18 cellular contexts compared by ENCODE assay signal in genomic region chr4:171118091-171118490, GRCh38.
DNase-seq lines count a peak whose midpoint lies in the region; TF ChIP-seq lines count a peak whose summit lies in the region.
"Had no signal": no experiment of that assay in that cellular context is flagged by ENCODE, and none has a peak within 500 bp of the region (broad histone marks: within the 10 kb centered on the region; RNA-seq: fewer than 3 reads in every experiment).

No MANE protein-coding gene starts in this region.

- no peak overlapping the region for H3K9ac ChIP-seq in smooth muscle cell (ENCODE audit: low read depth)

- H3K4me2 ChIP-seq in smooth muscle cell = peak overlapping the region; percentile 51
- H3K4me2 ChIP-seq: PC-9 had no signal

- no peaks in the 10 kb centered on the region for H3K27me3 ChIP-seq in smooth muscle cell (ENCODE audit: low read depth)
- no peaks in the 10 kb centered on the region for H3K27me3 ChIP-seq in esophagus muscularis mucosa
- H3K27me3 ChIP-seq: MG63 had no signal

- intact Hi-C loops in esophagus muscularis mucosa (cut with DNase I) = no loop called here

- no peak overlapping the region for H3K4me3 ChIP-seq in fibroblast of mammary gland (ENCODE audit: control insufficient read depth, low read depth, low read length)
- H3K4me3 ChIP-seq in smooth muscle cell = no peak overlapping the region
- no peak overlapping the region for H3K4me3 ChIP-seq in esophagus muscularis mucosa
- H3K4me3 ChIP-seq: MG63, PC-9 had no signal

- H3K27ac ChIP-seq in smooth muscle cell (ENCODE audit: low read depth) (peak overlapping the region; percentile 64), esophagus muscularis mucosa (replicated peaks in 1 of 4) (no peak overlapping the region)
- H3K27ac ChIP-seq: PC-9 had no signal

- H3K79me2 ChIP-seq in smooth muscle cell (ENCODE audit: low read depth) = no peaks in the 10 kb centered on the region

- H2AFZ ChIP-seq in smooth muscle cell (ENCODE audit: low read depth) = no peak overlapping the region
- H2AFZ ChIP-seq: PC-9 had no signal

- DNase-seq in HT-29 (ENCODE audit: low spot score) (peak; percentile 1), astrocyte of the hippocampus (ENCODE audit: low read depth, low spot score) (peak; percentile 1), fibroblast of mammary gland (ENCODE audit: low read depth) (peak; percentile 1), smooth muscle cell (lab: John Stamatoyannopoulos, UW; ENCODE audit: unreplicated experiment) (no peak), HCEC 1CT (no peak), esophagus muscularis mucosa (ENCODE audit: extremely low spot score) (no peak), DMS153 (lab: John Stamatoyannopoulos, UW) (no peak)
- DNase-seq: C1 segment of cervical spinal cord; CD8-positive, alpha-beta memory T cell; H7; IMR-90; MG63; NCI-H1048; NCI-H1436; NCI-H2029; NCI-H345; NCI-H524 treated with DMSO at 0.1 percent for 48 hours; PC-9 had no signal

- TF ChIP-seq CTCF in fibroblast of mammary gland (conservative IDR thresholded peaks at IDR 0.05; ENCODE audit: control insufficient read depth, insufficient read depth, low read depth, low read length) = no peak
- TF ChIP-seq CTCF in smooth muscle cell (IDR thresholded peaks at IDR 0.05; ENCODE audit: borderline replicate concordance, insufficient read depth, poor library complexity, severe bottlenecking) = no peak
- no peak for TF ChIP-seq CTCF in esophagus muscularis mucosa (IDR thresholded peaks at IDR 0.05)

- H3K9me3 ChIP-seq in smooth muscle cell (replicated peaks; ENCODE audit: low read depth) (peaks cover 3% of the 10 kb centered on the region), esophagus muscularis mucosa (peaks cover 0 to 8% (median 3%) of the 10 kb centered on the region in 4 donors)
- H3K9me3 ChIP-seq: MG63 had no signal

- TF ChIP-seq POLR2A in esophagus muscularis mucosa (IDR thresholded peaks at IDR 0.05; ENCODE audit: low read depth) = no peak

- peaks cover 5% of the 10 kb centered on the region for H3K4me1 ChIP-seq in smooth muscle cell (ENCODE audit: low read depth)
- no peaks in the 10 kb centered on the region for H3K4me1 ChIP-seq in esophagus muscularis mucosa

- H3K36me3 ChIP-seq in smooth muscle cell (ENCODE audit: low read depth) (no peaks in the 10 kb centered on the region), esophagus muscularis mucosa (no peaks in the 10 kb centered on the region)
- H3K36me3 ChIP-seq: MG63 had no signal

- TF ChIP-seq EP300 in esophagus muscularis mucosa (IDR thresholded peaks at IDR 0.05) = no peak

- H3F3A ChIP-seq in smooth muscle cell (ENCODE audit: low read depth) = no peaks in the 10 kb centered on the region

- no peaks in the 10 kb centered on the region for H4K20me1 ChIP-seq in smooth muscle cell (ENCODE audit: low read depth)

Comparison
In these comparisons a context has a peak if more than half of its experiments do, and no peak if none do; other contexts are left out.
1. DNase-seq: peak in HT-29 (single experiment), astrocyte of the hippocampus (single experiment) and fibroblast of mammary gland (single experiment); none in smooth muscle cell (single experiment), HCEC 1CT (single experiment), esophagus muscularis mucosa (single experiment) and DMS153 (single experiment).